In genomic region chr13:40189885-40190655, GRCh38 we compare ENCODE assay signal across 8 cellular contexts.
DNase-seq lines count a peak whose midpoint lies in the region; ATAC-seq and TF ChIP-seq lines count a peak whose summit lies in the region.

No MANE protein-coding gene starts in this region.

- H3K4me3 ChIP-seq in OCI-LY3 (ENCODE audit: low read length) (no peak overlapping the region), body of pancreas (no peak overlapping the region)

- H3K4me2 ChIP-seq in OCI-LY3 (ENCODE audit: low read length), result peak overlapping the region; percentile 67

- no peak for ATAC-seq in body of pancreas
- peak; percentile 5 for ATAC-seq in stimulated activated effector memory CD8-positive, alpha-beta T cell treated with anti-CD3 and anti-CD28 coated beads, Interleukin-12 subunit alpha, Interleukin-12 subunit beta, amount 100 ng/mL, for 72 hours
- ATAC-seq in HG03439 (IDR thresholded peaks at IDR 0.05; ENCODE audit: unreplicated experiment), result no peak
- no peak for ATAC-seq in GM19395 (IDR thresholded peaks at IDR 0.05; ENCODE audit: unreplicated experiment)

- H3K36me3 ChIP-seq in OCI-LY3 (replicated peaks; ENCODE audit: low read depth, low read length) (no peaks in the 10 kb centered on the region), body of pancreas (replicated peaks in 1 of 2; ENCODE audit: insufficient read depth in 1 of 2, low read depth in 2 of 2) (no peaks in the 10 kb centered on the region)

- no peaks in the 10 kb centered on the region for H3K79me2 ChIP-seq in OCI-LY3 (ENCODE audit: low read length)

- DNase-seq in body of pancreas (no peak), posterior vena cava (ENCODE audit: low spot score) (no peak), CD14-positive monocyte (ENCODE audit: low spot score) (no peak)
- DNase-seq in stimulated activated effector memory CD8-positive, alpha-beta T cell treated with anti-CD3 and anti-CD28 coated beads, Interleukin-12 subunit alpha, Interleukin-12 subunit beta, amount 100 ng/mL, for 72 hours (ENCODE audit: low spot score in 2 of 2), result no peak

- peak overlapping the region; percentile 97 for H2AFZ ChIP-seq in OCI-LY3 (ENCODE audit: low read depth, low read length)

- H3K9ac ChIP-seq in OCI-LY3 (ENCODE audit: low read length), result no peak overlapping the region

- peak overlapping the region; percentile 50 for H3K27ac Mint-ChIP-seq in stimulated activated effector memory CD8-positive, alpha-beta T cell treated with anti-CD3 and anti-CD28 coated beads, Interleukin-12 subunit alpha, Interleukin-12 subunit beta, amount 100 ng/mL, for 72 hours
- no peak overlapping the region for H3K27ac Mint-ChIP-seq in CD14-positive monocyte

- H3K4me1 ChIP-seq in OCI-LY3 (ENCODE audit: low read length), result peaks cover 12% of the 10 kb centered on the region
- H3K4me1 ChIP-seq in body of pancreas, result peaks cover 29% of the 10 kb centered on the region

- H3K9me3 Mint-ChIP-seq in stimulated activated effector memory CD8-positive, alpha-beta T cell treated with anti-CD3 and anti-CD28 coated beads, Interleukin-12 subunit alpha, Interleukin-12 subunit beta, amount 100 ng/mL, for 72 hours, result no peaks in the 10 kb centered on the region
- peaks cover 0 to 3% (median 0%) of the 10 kb centered on the region in 7 donors for H3K9me3 Mint-ChIP-seq in CD14-positive monocyte

- WGBS in body of pancreas, 2 donors, result 80 to 84% methylated on average over 8 of the region's 8 CpGs

- H3K9me3 ChIP-seq in OCI-LY3 (ENCODE audit: insufficient read depth, low read length), result no peaks in the 10 kb centered on the region
- H3K9me3 ChIP-seq in body of pancreas, result no peaks in the 10 kb centered on the region

- no peak for TF ChIP-seq CTCF in OCI-LY3 (IDR thresholded peaks at IDR 0.05; ENCODE audit: low read depth, low read length)
- no peak for TF ChIP-seq CTCF in body of pancreas (IDR thresholded peaks at IDR 0.05)
- no peak for TF ChIP-seq CTCF in CD14-positive monocyte (IDR thresholded peaks at IDR 0.05)

- no peaks in the 10 kb centered on the region for H4K20me1 ChIP-seq in OCI-LY3 (ENCODE audit: insufficient read depth, low read length)

- intact Hi-C loops in body of pancreas (cut with DNase I) (no loop called here), posterior vena cava (cut with DNase I) (no loop called here), CD14-positive monocyte (cut with micrococcal nuclease) (no loop called here)

- peak overlapping the region; percentile 36 for H3K4me3 Mint-ChIP-seq in stimulated activated effector memory CD8-positive, alpha-beta T cell treated with anti-CD3 and anti-CD28 coated beads, Interleukin-12 subunit alpha, Interleukin-12 subunit beta, amount 100 ng/mL, for 72 hours
- H3K4me3 Mint-ChIP-seq in CD14-positive monocyte, result no peak overlapping the region

- H3K27me3 ChIP-seq in OCI-LY3 (ENCODE audit: low read depth, low read length) (0 out of 2 replicates have a peak, but pooled peaks cover 5% of the 10 kb centered on the region), body of pancreas (no peaks in the 10 kb centered on the region), layer of hippocampus (ENCODE audit: control insufficient read depth, insufficient read depth, low read length) (no peaks in the 10 kb centered on the region)

- no peaks in the 10 kb centered on the region for H3K36me3 Mint-ChIP-seq in stimulated activated effector memory CD8-positive, alpha-beta T cell treated with anti-CD3 and anti-CD28 coated beads, Interleukin-12 subunit alpha, Interleukin-12 subunit beta, amount 100 ng/mL, for 72 hours
- H3K36me3 Mint-ChIP-seq in CD14-positive monocyte, result no peaks in the 10 kb centered on the region

- H3K27me3 Mint-ChIP-seq in CD14-positive monocyte (ENCODE audit: low read depth in 3 of 3), result peaks cover 0 to 2% (median 2%) of the 10 kb centered on the region in 3 donors

- peaks cover 51% of the 10 kb centered on the region for H3K4me1 Mint-ChIP-seq in stimulated activated effector memory CD8-positive, alpha-beta T cell treated with anti-CD3 and anti-CD28 coated beads, Interleukin-12 subunit alpha, Interleukin-12 subunit beta, amount 100 ng/mL, for 72 hours
- peaks cover 9% of the 10 kb centered on the region for H3K4me1 Mint-ChIP-seq in CD14-positive monocyte

- TF ChIP-seq POLR2A in body of pancreas (IDR thresholded peaks at IDR 0.05), result no peak

- H3K27ac ChIP-seq in OCI-LY3 (ENCODE audit: low read length) (no peak overlapping the region), body of pancreas (peak overlapping the region; percentile 14 to 66 (median 50)), layer of hippocampus (ENCODE audit: low read depth, low read length) (peak overlapping the region; percentile 97)
